In genomic region chr4:139738846-139739613, GRCh38 we compare ENCODE assay signal across 23 cellular contexts.
DNase-seq lines count a peak whose midpoint lies in the region; ATAC-seq and TF ChIP-seq lines count a peak whose summit lies in the region.
"Had no signal": no experiment of that assay in that cellular context is flagged by ENCODE, and none has a peak within 500 bp of the region (broad histone marks: within the 10 kb centered on the region; RNA-seq: fewer than 3 reads in every experiment).

No MANE protein-coding gene starts in this region.

- no peaks in the 10 kb centered on the region for H3K36me3 Mint-ChIP-seq in brain
- H3K36me3 Mint-ChIP-seq in nephron (ENCODE audit: low read depth) = no peaks in the 10 kb centered on the region
- H3K36me3 Mint-ChIP-seq in CD8-positive, alpha-beta memory T cell = no peaks in the 10 kb centered on the region
- no peaks in the 10 kb centered on the region for H3K36me3 Mint-ChIP-seq in stimulated activated naive B cell treated with anti-CD40 and anti-IgM and Interleukin-4, amounts not matched to agents 10 μg/mL and 1 μg/mL and 100 μg/mL, for 72 hours
- no peaks in the 10 kb centered on the region for H3K36me3 Mint-ChIP-seq in activated CD4-positive, alpha-beta T cell treated with anti-CD3 and anti-CD28 coated beads, Interleukin-2, amount 10 ng/mL, durations not matched to agents 7 days and 5 days (ENCODE audit: low read depth)
- H3K36me3 Mint-ChIP-seq: activated CD8-positive, alpha-beta memory T cell treated with anti-CD3 and anti-CD28 coated beads, Interleukin-2, amount 10 ng/mL, durations not matched to agents 7 days and 5 days; activated naive CD4-positive, alpha-beta T cell treated with anti-CD3 and anti-CD28 coated beads, Interleukin-2, amount 50 U/mL, for 72 hours had no signal

- peak overlapping the region in 1 of 5 donors; percentile 33 for H3K9ac ChIP-seq in subcutaneous abdominal adipose tissue (ENCODE audit: low read length in 5 of 5)

- H3K27ac Mint-ChIP-seq in brain (peak overlapping the region in 4 of 5 experiments; percentile 25 to 58 (median 34)), nephron (peak overlapping the region in 2 of 3 experiments; percentile 44 to 81)
- H3K27ac Mint-ChIP-seq in CD8-positive, alpha-beta memory T cell = no peak overlapping the region
- H3K27ac Mint-ChIP-seq in stimulated activated naive B cell treated with anti-CD40 and anti-IgM and Interleukin-4, amounts not matched to agents 10 μg/mL and 1 μg/mL and 100 μg/mL, for 72 hours = no peak overlapping the region
- no peak overlapping the region for H3K27ac Mint-ChIP-seq in activated CD4-positive, alpha-beta T cell treated with anti-CD3 and anti-CD28 coated beads, Interleukin-2, amount 10 ng/mL, durations not matched to agents 7 days and 5 days
- H3K27ac Mint-ChIP-seq: activated CD8-positive, alpha-beta memory T cell treated with anti-CD3 and anti-CD28 coated beads, Interleukin-2, amount 10 ng/mL, durations not matched to agents 7 days and 5 days; activated naive CD4-positive, alpha-beta T cell treated with anti-CD3 and anti-CD28 coated beads, Interleukin-2, amount 50 U/mL, for 72 hours; B cell; naive thymus-derived CD8-positive, alpha-beta T cell had no signal

- H3K4me1 Mint-ChIP-seq in brain (peaks cover 60% of the 10 kb centered on the region), nephron (peaks cover 66% of the 10 kb centered on the region)
- H3K4me1 Mint-ChIP-seq in CD8-positive, alpha-beta memory T cell = peaks cover 0 to 15% (median 5%) of the 10 kb centered on the region in 3 donors
- H3K4me1 Mint-ChIP-seq in stimulated activated naive B cell treated with anti-CD40 and anti-IgM and Interleukin-4, amounts not matched to agents 10 μg/mL and 1 μg/mL and 100 μg/mL, for 72 hours = peaks cover 16 to 38% of the 10 kb centered on the region in 2 donors
- H3K4me1 Mint-ChIP-seq in activated CD4-positive, alpha-beta T cell treated with anti-CD3 and anti-CD28 coated beads, Interleukin-2, amount 10 ng/mL, durations not matched to agents 7 days and 5 days = peaks cover 12% of the 10 kb centered on the region

- CTCF ChIA-PET in CD8-positive, alpha-beta memory T cell (lab: Charles Lee) = no interaction called here
- CTCF ChIA-PET in activated CD4-positive, alpha-beta T cell treated with anti-CD3 and anti-CD28 coated beads, Interleukin-2, amount 10 ng/mL, durations not matched to agents 7 days and 5 days (lab: Charles Lee) = interaction anchor here (1.1 kb wide), 1 partner anchor 9 kb away, joined by 3 read pairs; no protein-coding TSS in a partner anchor

- H3K27me3 ChIP-seq in heart left ventricle = no peaks in the 10 kb centered on the region
- no peaks in the 10 kb centered on the region for H3K27me3 ChIP-seq in heart right ventricle
- no peaks in the 10 kb centered on the region for H3K27me3 ChIP-seq in subcutaneous abdominal adipose tissue (ENCODE audit: control insufficient read depth in 5 of 5, insufficient read depth in 4 of 5, low read length in 5 of 5)
- H3K27me3 ChIP-seq in CD8-positive, alpha-beta memory T cell (ENCODE audit: insufficient read depth, low read length, poor library complexity, severe bottlenecking) = peaks cover 10% of the 10 kb centered on the region
- H3K27me3 ChIP-seq: hepatocyte, pancreas had no signal

- H3K27me3 Mint-ChIP-seq in brain = no peaks in the 10 kb centered on the region
- H3K27me3 Mint-ChIP-seq in nephron (ENCODE audit: low read depth) = no peaks in the 10 kb centered on the region
- H3K27me3 Mint-ChIP-seq in CD8-positive, alpha-beta memory T cell = peaks cover 17 to 41% of the 10 kb centered on the region in 2 donors
- peaks cover 4 to 10% of the 10 kb centered on the region in 2 donors for H3K27me3 Mint-ChIP-seq in stimulated activated naive B cell treated with anti-CD40 and anti-IgM and Interleukin-4, amounts not matched to agents 10 μg/mL and 1 μg/mL and 100 μg/mL, for 72 hours
- H3K27me3 Mint-ChIP-seq in activated CD4-positive, alpha-beta T cell treated with anti-CD3 and anti-CD28 coated beads, Interleukin-2, amount 10 ng/mL, durations not matched to agents 7 days and 5 days = peaks cover 30% of the 10 kb centered on the region

- H3K27ac ChIP-seq in heart left ventricle (peak overlapping the region in 7 of 12 donors; percentile 2 to 90 (median 84)), heart right ventricle (peak overlapping the region in 5 of 10 donors; percentile 77 to 92 (median 82)), subcutaneous abdominal adipose tissue (ENCODE audit: low read depth, low read length) (peak overlapping the region; percentile 78)
- no peak overlapping the region for H3K27ac ChIP-seq in CD8-positive, alpha-beta memory T cell (ENCODE audit: low read depth, low read length)

- intact Hi-C loops in heart left ventricle (cut with DNase I) (loop anchor here in 7 of 10 donors (5.0 to 10.0 kb wide), 16 partner anchors 78 to 588 kb away; partner anchors contain the start of gene MAML3 (in 1 of the 7)), heart right ventricle (cut with DNase I) (loop anchor here in 9 of 10 donors (5.0 to 10.0 kb wide), 13 partner anchors 118 to 588 kb away; partner anchors contain the start of gene MAML3 (in 3 of the 9))

- POLR2A ChIA-PET in CD8-positive, alpha-beta memory T cell (lab: Charles Lee) = no interaction called here
- POLR2A ChIA-PET in activated CD4-positive, alpha-beta T cell treated with anti-CD3 and anti-CD28 coated beads, Interleukin-2, amount 10 ng/mL, durations not matched to agents 7 days and 5 days (lab: Charles Lee) = interaction anchor here (0.6 kb wide), 1 partner anchor 1492 kb away, joined by 3 read pairs; no protein-coding TSS in a partner anchor

- ATAC-seq in heart left ventricle (no peak), heart right ventricle (no peak)
- no peak for ATAC-seq in stimulated activated naive B cell treated with anti-CD40 and anti-IgM and Interleukin-4, amounts not matched to agents 10 μg/mL and 1 μg/mL and 100 μg/mL, for 72 hours (replicated peaks)
- ATAC-seq: activated CD8-positive, alpha-beta memory T cell treated with anti-CD3 and anti-CD28 coated beads, Interleukin-2, amount 10 ng/mL, durations not matched to agents 7 days and 5 days; activated naive CD4-positive, alpha-beta T cell treated with anti-CD3 and anti-CD28 coated beads, Interleukin-2, amount 50 U/mL, for 72 hours; naive thymus-derived CD8-positive, alpha-beta T cell; sciatic nerve; SK-N-SH treated with all-trans-retinoic acid at 6 μM for 48 hours had no signal

- H3K9me3 Mint-ChIP-seq in brain = no peaks in the 10 kb centered on the region
- H3K9me3 Mint-ChIP-seq in nephron = no peaks in the 10 kb centered on the region
- no peaks in the 10 kb centered on the region for H3K9me3 Mint-ChIP-seq in CD8-positive, alpha-beta memory T cell
- no peaks in the 10 kb centered on the region for H3K9me3 Mint-ChIP-seq in stimulated activated naive B cell treated with anti-CD40 and anti-IgM and Interleukin-4, amounts not matched to agents 10 μg/mL and 1 μg/mL and 100 μg/mL, for 72 hours
- no peaks in the 10 kb centered on the region for H3K9me3 Mint-ChIP-seq in activated CD4-positive, alpha-beta T cell treated with anti-CD3 and anti-CD28 coated beads, Interleukin-2, amount 10 ng/mL, durations not matched to agents 7 days and 5 days
- H3K9me3 Mint-ChIP-seq: activated naive CD4-positive, alpha-beta T cell treated with anti-CD3 and anti-CD28 coated beads, Interleukin-2, amount 50 U/mL, for 72 hours; naive thymus-derived CD8-positive, alpha-beta T cell had no signal

- no peaks in the 10 kb centered on the region for H3K36me3 ChIP-seq in heart left ventricle
- H3K36me3 ChIP-seq in heart right ventricle = no peaks in the 10 kb centered on the region
- H3K36me3 ChIP-seq in subcutaneous abdominal adipose tissue (ENCODE audit: control insufficient read depth in 5 of 5, insufficient read depth in 5 of 5, low read length in 5 of 5) = no peaks in the 10 kb centered on the region
- no peaks in the 10 kb centered on the region for H3K36me3 ChIP-seq in CD8-positive, alpha-beta memory T cell (ENCODE audit: insufficient read depth, low read length)
- H3K36me3 ChIP-seq: pancreas had no signal

- DNase-seq in heart left ventricle (no peak), heart right ventricle (no peak)
- no peak for DNase-seq in CD8-positive, alpha-beta memory T cell
- DNase-seq in stimulated activated naive B cell treated with anti-CD40 and anti-IgM and Interleukin-4, amounts not matched to agents 10 μg/mL and 1 μg/mL and 100 μg/mL, for 72 hours = no peak
- no peak for DNase-seq in activated CD4-positive, alpha-beta T cell treated with anti-CD3 and anti-CD28 coated beads, Interleukin-2, amount 10 ng/mL, durations not matched to agents 7 days and 5 days
- DNase-seq: activated CD4-positive, alpha-beta T cell treated with anti-CD3 and anti-CD28 coated beads, Interleukin-2, amount 50 U/mL, for 1 hour; activated CD8-positive, alpha-beta memory T cell treated with anti-CD3 and anti-CD28 coated beads, Interleukin-2, amount 10 ng/mL, durations not matched to agents 7 days and 5 days; DMS79 treated with DMSO at 0.1 percent for 48 hours; naive thymus-derived CD8-positive, alpha-beta T cell; NCI-H187; NCI-H2227 treated with DMSO at 0.1 percent for 48 hours; NCI-H774; pancreas; substantia nigra; T-helper 2 cell had no signal

- H3K4me1 ChIP-seq in heart left ventricle = peaks cover 0 to 78% (median 41%) of the 10 kb centered on the region in 12 donors
- peaks cover 18 to 63% (median 49%) of the 10 kb centered on the region in 9 donors for H3K4me1 ChIP-seq in heart right ventricle
- peaks cover 11 to 60% (median 48%) of the 10 kb centered on the region in 5 donors for H3K4me1 ChIP-seq in subcutaneous abdominal adipose tissue (ENCODE audit: control insufficient read depth in 5 of 5, insufficient read depth in 5 of 5, low read length in 5 of 5)
- H3K4me1 ChIP-seq in CD8-positive, alpha-beta memory T cell (ENCODE audit: insufficient read depth, low read length) = no peaks in the 10 kb centered on the region

- no peak for TF ChIP-seq POLR2A in heart left ventricle (IDR thresholded peaks at IDR 0.05)

- TF ChIP-seq CTCF in heart left ventricle (IDR thresholded peaks at IDR 0.05) (no peak), heart right ventricle (IDR thresholded peaks at IDR 0.05) (no peak), brain (conservative IDR thresholded peaks at IDR 0.05) (no peak), nephron (IDR thresholded peaks at IDR 0.05; ENCODE audit: unreplicated experiment in 3 of 3) (no peak)

- no peak overlapping the region for H3K4me3 Mint-ChIP-seq in brain
- no peak overlapping the region for H3K4me3 Mint-ChIP-seq in nephron
- H3K4me3 Mint-ChIP-seq in CD8-positive, alpha-beta memory T cell = no peak overlapping the region
- no peak overlapping the region for H3K4me3 Mint-ChIP-seq in stimulated activated naive B cell treated with anti-CD40 and anti-IgM and Interleukin-4, amounts not matched to agents 10 μg/mL and 1 μg/mL and 100 μg/mL, for 72 hours
- H3K4me3 Mint-ChIP-seq in activated CD4-positive, alpha-beta T cell treated with anti-CD3 and anti-CD28 coated beads, Interleukin-2, amount 10 ng/mL, durations not matched to agents 7 days and 5 days = no peak overlapping the region
- H3K4me3 Mint-ChIP-seq: activated CD8-positive, alpha-beta memory T cell treated with anti-CD3 and anti-CD28 coated beads, Interleukin-2, amount 10 ng/mL, durations not matched to agents 7 days and 5 days; B cell; naive thymus-derived CD8-positive, alpha-beta T cell had no signal

- no peak overlapping the region for H3K4me3 ChIP-seq in heart left ventricle
- no peak overlapping the region for H3K4me3 ChIP-seq in heart right ventricle
- H3K4me3 ChIP-seq in subcutaneous abdominal adipose tissue (ENCODE audit: low read depth in 1 of 5, low read length in 5 of 5) = no peak overlapping the region
- no peak overlapping the region for H3K4me3 ChIP-seq in CD8-positive, alpha-beta memory T cell (ENCODE audit: low read length)
- H3K4me3 ChIP-seq: hepatocyte, pancreas had no signal

- H3K9me3 ChIP-seq in heart left ventricle = no peaks in the 10 kb centered on the region
- H3K9me3 ChIP-seq in heart right ventricle = no peaks in the 10 kb centered on the region
- H3K9me3 ChIP-seq in subcutaneous abdominal adipose tissue (ENCODE audit: control insufficient read depth in 5 of 5, low read length in 5 of 5) = no peaks in the 10 kb centered on the region
- H3K9me3 ChIP-seq in CD8-positive, alpha-beta memory T cell (ENCODE audit: low read length) = no peaks in the 10 kb centered on the region
- H3K9me3 ChIP-seq: pancreas had no signal

- 77 to 91% (median 88%) methylated on average over 2 of the region's 2 CpGs for WGBS in heart left ventricle, 4 donors
- 85 to 86% methylated on average over 2 of the region's 2 CpGs for WGBS in heart right ventricle, 2 donors

Comparison
In these comparisons a context has a peak if more than half of its experiments do, and no peak if none do; other contexts are left out.
1. H3K27ac Mint-ChIP-seq: peak in brain (4 of 5) and nephron (2 of 3); none in CD8-positive, alpha-beta memory T cell (0 of 8), stimulated activated naive B cell treated with anti-CD40 and anti-IgM and Interleukin-4, amounts not matched to agents 10 μg/mL and 1 μg/mL and 100 μg/mL, for 72 hours (single experiment) and activated CD4-positive, alpha-beta T cell treated with anti-CD3 and anti-CD28 coated beads, Interleukin-2, amount 10 ng/mL, durations not matched to agents 7 days and 5 days (single experiment).